11 cellular contexts compared by ENCODE assay signal in the genomic region with DNA sequence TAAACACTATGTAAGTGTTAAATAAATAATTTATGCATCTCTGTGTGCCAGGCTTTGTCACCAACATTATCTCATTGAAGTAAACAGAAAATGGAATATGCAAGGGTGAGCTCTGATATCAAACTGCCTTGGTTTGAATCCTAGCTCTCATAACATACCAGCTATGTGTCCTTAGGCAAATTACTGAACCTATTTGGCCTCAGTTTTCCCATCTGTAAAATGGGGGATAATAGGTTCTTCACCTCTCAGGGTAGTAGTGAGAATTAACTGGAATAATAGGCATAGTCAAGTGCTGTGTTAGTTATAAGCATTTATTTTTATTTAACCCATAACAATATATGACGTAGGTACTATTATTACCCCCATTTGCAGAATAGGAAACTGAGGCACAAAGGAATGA.
"Had no signal": no experiment of that assay in that cellular context is flagged by ENCODE, and none has a peak within 500 bp of the region (broad histone marks: within the 10 kb centered on the region; RNA-seq: fewer than 3 reads in every experiment).

No MANE protein-coding gene starts in this region.

- H3K4me2 ChIP-seq: GM23338 had no signal

- DNase-seq: GM23248, GOT3, H7, H9, HCEC 1CT, HFFc6 had no signal

- H3K9ac ChIP-seq: GM23248 had no signal

- ATAC-seq: GM23338, HCT116 had no signal

- H3K4me3 ChIP-seq: GM23248, GM23338, HAP-1 had no signal

- FAIRE-seq: H1, H54 had no signal

- H3K9me3 ChIP-seq: HAP-1 had no signal

- H2AFZ ChIP-seq: GM23248, GM23338 had no signal

- H3K27ac ChIP-seq: GM23248 had no signal

- H3K4me1 ChIP-seq: HAP-1 had no signal

- H3K36me3 ChIP-seq: HAP-1 had no signal
